In the genomic region with DNA sequence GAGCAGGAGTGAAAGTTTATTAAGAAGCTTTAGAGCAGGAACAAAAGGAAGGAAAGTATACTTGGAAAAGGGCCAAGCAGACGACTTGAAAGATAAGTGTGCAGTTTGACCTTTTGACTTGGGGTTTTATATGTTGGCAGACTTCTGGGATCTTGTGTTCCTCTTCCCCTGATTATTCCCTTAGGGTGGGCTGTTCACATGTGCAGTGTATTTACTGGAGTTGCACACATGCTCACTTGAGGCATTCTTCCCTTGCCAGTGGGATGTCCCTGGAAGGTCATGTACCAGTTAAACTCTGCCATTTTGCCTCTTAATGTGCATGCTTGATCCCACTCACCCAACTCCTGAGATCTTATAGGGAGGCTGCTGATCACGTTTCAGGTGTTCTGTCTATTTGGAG, we compare ENCODE assay signal across 28 cellular contexts. TPM values are rescaled to one million over a fixed set of nuclear protein-coding genes. Genes with fewer than 3 reads are reported as not detected.
DNase-seq lines count a peak whose midpoint lies in the region; ATAC-seq, FAIRE-seq and TF ChIP-seq lines count a peak whose summit lies in the region.
"Had no signal": no experiment of that assay in that cellular context is flagged by ENCODE, and none has a peak within 500 bp of the region (broad histone marks: within the 10 kb centered on the region; RNA-seq: fewer than 3 reads in every experiment).

No MANE protein-coding gene starts in this region.

- H3K4me2 ChIP-seq in BLaER1 (peak overlapping the region; percentile 65), endothelial cell of umbilical vein (ENCODE audit: insufficient read depth, low read length) (no peak overlapping the region), PC-9 (no peak overlapping the region)
- H3K4me2 ChIP-seq: smooth muscle cell had no signal

- ATAC-seq in mucosa of descending colon (no peak), HG02798 (IDR thresholded peaks at IDR 0.05; ENCODE audit: poor library complexity, unreplicated experiment) (no peak)
- ATAC-seq: activated CD4-positive, CD25-positive, alpha-beta regulatory T cell treated with anti-CD3 and anti-CD28 coated beads, Interleukin-2, amount 50 U/mL, for 24 hours; activated CD8-positive, alpha-beta T cell treated with anti-CD3 and anti-CD28 coated beads for 36 hours; foreskin keratinocyte; stimulated activated memory B cell treated with anti-CD40 and anti-IgM and Interleukin-4, amounts not matched to agents 10 μg/mL and 1 μg/mL and 100 μg/mL, for 72 hours had no signal

- no peaks in the 10 kb centered on the region for H3K9me2 ChIP-seq in PC-9 (ENCODE audit: insufficient read depth)

- H3K9ac ChIP-seq in BLaER1 (no peak overlapping the region), endothelial cell of umbilical vein (replicated peaks; ENCODE audit: extremely low read depth, insufficient read depth, low read length) (no peak overlapping the region)

- H2AFZ ChIP-seq in endothelial cell of umbilical vein (ENCODE audit: low read depth, low read length), result no peak overlapping the region
- no peak overlapping the region for H2AFZ ChIP-seq in PC-9

- intact Hi-C loops in endothelial cell of umbilical vein (cut with micrococcal nuclease) (no loop called here), PC-9 (cut with micrococcal nuclease; ENCODE audit: unreplicated experiment) (no loop called here), mucosa of descending colon (cut with DNase I, micrococcal nuclease) (no loop called here)

- in situ Hi-C loops in KBM-7 (cut with MboI; ENCODE audit: low pct_unique_long_range_greater_than_20kb, low sequenced_read_pairs), result no loop called here

- BruUV-seq in endothelial cell of umbilical vein (replicated peaks; lab: Mats Ljungman, UMichigan) (no TSS peak), PC-9 (replicated peaks; lab: Mats Ljungman, UMichigan) (no TSS peak)

- POLR2A ChIA-PET in endothelial cell of umbilical vein (lab: Charles Lee) (no interaction called here), PC-9 (lab: Charles Lee; ENCODE audit: unreplicated experiment) (no interaction called here)

- H3K9me3 ChIP-seq in BLaER1 (peaks cover 43% of the 10 kb centered on the region), endothelial cell of umbilical vein (replicated peaks; ENCODE audit: control insufficient read depth, insufficient read depth, low read length) (no peaks in the 10 kb centered on the region), PC-9 (ENCODE audit: insufficient read depth, low read depth) (no peaks in the 10 kb centered on the region), mucosa of descending colon (peaks cover 3% of the 10 kb centered on the region), suprapubic skin (peaks cover 7% of the 10 kb centered on the region)
- H3K9me3 ChIP-seq: HAP-1, thoracic aorta, vagina had no signal

- FAIRE-seq in endothelial cell of umbilical vein (lab: Jason Lieb, UNC), result no peak
- FAIRE-seq: bronchial epithelial cell, GM18507, keratinocyte had no signal

- 27% methylated on average over 2 of the region's 2 CpGs for WGBS in suprapubic skin

- H3K27ac ChIP-seq in BLaER1 (no peak overlapping the region), endothelial cell of umbilical vein (ENCODE audit: insufficient read depth, low read depth, low read length) (no peak overlapping the region), PC-9 (no peak overlapping the region), suprapubic skin (no peak overlapping the region)
- H3K27ac ChIP-seq: foreskin keratinocyte, RWPE1, thoracic aorta, vagina had no signal

- TF ChIP-seq POLR2A in endothelial cell of umbilical vein (IDR thresholded peaks at IDR 0.05; ENCODE audit: low read depth, low read length) (no peak), suprapubic skin (IDR thresholded peaks at IDR 0.05) (no peak)

- DNase-seq in KBM-7 (peak; percentile 88), RPMI7951 (ENCODE audit: low read depth) (peak; percentile 71), endothelial cell of umbilical vein (ENCODE audit: low read depth, low spot score) (peak; percentile 48), PC-9 (no peak), mucosa of descending colon (no peak), suprapubic skin (ENCODE audit: low spot score in 2 of 2) (no peak)
- DNase-seq: activated CD8-positive, alpha-beta T cell treated with anti-CD3 and anti-CD28 coated beads for 36 hours; activated naive CD4-positive, alpha-beta T cell; activated T-cell treated with anti-CD3 and anti-CD28 coated beads, Interleukin-2, amount 50 U/mL, for 24 hours; amniotic stem cell; foreskin keratinocyte; NCI-H1092 treated with DMSO at 0.1 percent for 48 hours; NCI-H1930; NCI-H510A; NK-92 treated with Interleukin-12 subunit alpha and Interleukin-12 subunit beta, amount 100 ng/mL, for 24 hours; nucleus accumbens had no signal

- peaks cover 4% of the 10 kb centered on the region for H3F3A ChIP-seq in PC-9 (ENCODE audit: insufficient read depth, low read depth)

- TF ChIP-seq EP300 in suprapubic skin (IDR thresholded peaks at IDR 0.05), result no peak

- CTCF ChIA-PET in endothelial cell of umbilical vein (lab: Charles Lee) (interaction anchor here (0.8 to 1.1 kb wide), 2 partner anchors 25 to 90 kb away, joined by 4 read pairs; no protein-coding TSS in a partner anchor), PC-9 (lab: Charles Lee) (no interaction called here)

- peaks cover 15% of the 10 kb centered on the region for H3K4me1 ChIP-seq in BLaER1
- peaks cover 23% of the 10 kb centered on the region for H3K4me1 ChIP-seq in endothelial cell of umbilical vein (ENCODE audit: control insufficient read depth, extremely low read depth, insufficient read depth, low read length)
- H3K4me1 ChIP-seq in PC-9 (replicated peaks; ENCODE audit: insufficient read depth), result peaks cover 17% of the 10 kb centered on the region
- peaks cover 8% of the 10 kb centered on the region for H3K4me1 ChIP-seq in mucosa of descending colon (ENCODE audit: low read depth)
- peaks cover 21% of the 10 kb centered on the region for H3K4me1 ChIP-seq in suprapubic skin
- H3K4me1 ChIP-seq: foreskin keratinocyte, HAP-1 had no signal

- H3K4me3 ChIP-seq in BLaER1, result no peak overlapping the region
- no peak overlapping the region for H3K4me3 ChIP-seq in endothelial cell of umbilical vein (replicated peaks in 1 of 3; ENCODE audit: insufficient read depth in 1 of 3, low read depth in 1 of 3, low read length in 3 of 3)
- H3K4me3 ChIP-seq in PC-9, result no peak overlapping the region
- H3K4me3 ChIP-seq in mucosa of descending colon, result no peak overlapping the region
- no peak overlapping the region for H3K4me3 ChIP-seq in suprapubic skin
- H3K4me3 ChIP-seq: HAP-1, smooth muscle cell, thoracic aorta, vagina had no signal

- H3K27me3 ChIP-seq in BLaER1 (no peaks in the 10 kb centered on the region), endothelial cell of umbilical vein (ENCODE audit: control insufficient read depth in 2 of 2, insufficient read depth in 2 of 2, low read length in 2 of 2) (no peaks in the 10 kb centered on the region), PC-9 (ENCODE audit: insufficient read depth, low read depth) (no peaks in the 10 kb centered on the region), suprapubic skin (no peaks in the 10 kb centered on the region)
- H3K27me3 ChIP-seq: foreskin keratinocyte, vagina had no signal

- H3K36me3 ChIP-seq in BLaER1 (no peaks in the 10 kb centered on the region), endothelial cell of umbilical vein (ENCODE audit: control insufficient read depth in 2 of 2, extremely low read depth in 1 of 2, insufficient read depth in 2 of 2, low read length in 2 of 2) (no peaks in the 10 kb centered on the region), PC-9 (ENCODE audit: low read depth) (no peaks in the 10 kb centered on the region), mucosa of descending colon (ENCODE audit: low read depth) (no peaks in the 10 kb centered on the region), suprapubic skin (no peaks in the 10 kb centered on the region)
- H3K36me3 ChIP-seq: HAP-1, thoracic aorta, vagina had no signal

- H3K9me1 ChIP-seq in endothelial cell of umbilical vein (replicated peaks; ENCODE audit: control insufficient read depth, extremely low read depth, insufficient read depth, low read length), result no peaks in the 10 kb centered on the region

- no peak for TF ChIP-seq CTCF in endothelial cell of umbilical vein (IDR thresholded peaks at IDR 0.05; ENCODE audit: extremely low read depth in 1 of 2, insufficient read depth in 1 of 2, low read depth in 1 of 2, low read length in 2 of 2)
- TF ChIP-seq CTCF in PC-9 (conservative IDR thresholded peaks at IDR 0.05), result no peak
- no peak for TF ChIP-seq CTCF in mucosa of descending colon (IDR thresholded peaks at IDR 0.05)
- no peak for TF ChIP-seq CTCF in suprapubic skin (IDR thresholded peaks at IDR 0.05)

- no peaks in the 10 kb centered on the region for H4K20me1 ChIP-seq in BLaER1
- H4K20me1 ChIP-seq in endothelial cell of umbilical vein (replicated peaks; ENCODE audit: control insufficient read depth, extremely low read depth, insufficient read depth, low read length), result no peaks in the 10 kb centered on the region
- H4K20me1 ChIP-seq in PC-9 (ENCODE audit: insufficient read depth), result no peaks in the 10 kb centered on the region

- dilution Hi-C loops in endothelial cell of umbilical vein (cut with MboI; ENCODE audit: extremely low pct_ligation_motif_present, low sequenced_read_pairs), result no loop called here

- H3K79me2 ChIP-seq in endothelial cell of umbilical vein (ENCODE audit: control insufficient read depth, insufficient read depth, low read length) (no peaks in the 10 kb centered on the region), PC-9 (ENCODE audit: low read depth) (no peaks in the 10 kb centered on the region)

TF ChIP-seq in endothelial cell of umbilical vein, 7 proteins besides CTCF, POLR2A, EP300 and RAD21:
- no peak for TF ChIP-seq EZH2 (IDR thresholded peaks at IDR 0.05; ENCODE audit: borderline replicate concordance, low read depth, low read length, severe bottlenecking)
- no peak for TF ChIP-seq MAX (IDR thresholded peaks at IDR 0.05; ENCODE audit: insufficient read depth, insufficient read length)

RNA-seq across cellular contexts. Expression of gene ARHGAP12, which starts 23.4 kb away (rescaled TPM):
- total RNA-seq in RPMI7951 (2014; rRNA removed; shearing (Covaris generic)), result 47.9 and 61.4 TPM in 2 replicates
- 19.2 and 19.3 TPM in 2 replicates for total RNA-seq in endothelial cell of umbilical vein
- 3.7 and 5.8 TPM in 2 replicates for polyA plus RNA-seq in endothelial cell of umbilical vein
- 5.7 TPM in 2 replicates for polyA plus RNA-seq in endothelial cell of umbilical vein (2011; cell fraction: cytosol; rRNA removed)
- polyA plus RNA-seq in endothelial cell of umbilical vein (2011; cell fraction: nucleus; rRNA removed), result 22.2 and 27.5 TPM in 2 replicates
- polyA plus RNA-seq in endothelial cell of umbilical vein (2012), result 14.0 TPM in 2 replicates
- 12.4 and 12.6 TPM in 2 replicates for polyA minus RNA-seq in endothelial cell of umbilical vein
- polyA minus RNA-seq in endothelial cell of umbilical vein (2011; cell fraction: cytosol; rRNA and poly(A)+ RNA removed), result 6.5 TPM
- 28.8 and 36.9 TPM in 2 replicates for polyA minus RNA-seq in endothelial cell of umbilical vein (2011; cell fraction: nucleus; rRNA and poly(A)+ RNA removed)
- total RNA-seq in PC-9 (2021), result 34.3 and 51.9 TPM in 2 replicates
- 10 to 100 TPM; 37.2 to 44.4 (median 44.3) TPM for total RNA-seq in mucosa of descending colon
- 10 to 100 TPM; 25.7 to 64.5 (median 39.5) TPM for total RNA-seq in suprapubic skin

Comparison
In these comparisons a context has a peak if more than half of its experiments do, and no peak if none do; other contexts are left out.
1. DNase-seq: peak in KBM-7 (single experiment), RPMI7951 (single experiment) and endothelial cell of umbilical vein (single experiment); none in PC-9 (0 of 2), mucosa of descending colon (0 of 3) and suprapubic skin (0 of 2).